8 cellular contexts compared by ENCODE assay signal in genomic region chr5:65721050-65721774, GRCh38. TPM values are rescaled to one million over a fixed set of nuclear protein-coding genes. Genes with fewer than 3 reads are reported as not detected.
DNase-seq lines count a peak whose midpoint lies in the region; ATAC-seq lines count a peak whose summit lies in the region.

No MANE protein-coding gene starts in this region.

- H3K4me1 ChIP-seq in mesendoderm (ENCODE audit: control insufficient read depth, low read depth, low read length) (no peaks in the 10 kb centered on the region), thymus (ENCODE audit: control insufficient read depth, insufficient read depth, low read length) (peaks cover 4% of the 10 kb centered on the region)

- H2AK5ac ChIP-seq in mesendoderm (ENCODE audit: low read length): no peak overlapping the region

- H3K4me2 ChIP-seq in mesendoderm (ENCODE audit: low read length): peak overlapping the region; percentile 6

- H3K18ac ChIP-seq in mesendoderm (ENCODE audit: low read length): no peak overlapping the region

- H3K36me3 Mint-ChIP-seq in activated CD4-positive, alpha-beta T cell treated with anti-CD3 and anti-CD28 coated beads for 36 hours (ENCODE audit: low read depth): peaks cover 7% of the 10 kb centered on the region
- H3K36me3 Mint-ChIP-seq in activated CD8-positive, alpha-beta T cell treated with anti-CD3 and anti-CD28 coated beads, Interleukin-2, amount 10 ng/mL, durations not matched to agents 7 days and 5 days (ENCODE audit: low read depth): peaks cover 3% of the 10 kb centered on the region

- POLR2A ChIA-PET in activated CD4-positive, alpha-beta T cell treated with anti-CD3 and anti-CD28 coated beads for 36 hours (lab: Charles Lee): interaction anchor here (0.9 to 1.1 kb wide), 3 partner anchors 55 to 420 kb away, joined by 3 to 4 read pairs (median 3); partner anchors contain the start of genes CENPK and PPWD1
- POLR2A ChIA-PET in activated CD8-positive, alpha-beta T cell treated with anti-CD3 and anti-CD28 coated beads, Interleukin-2, amount 10 ng/mL, durations not matched to agents 7 days and 5 days (lab: Charles Lee): interaction anchor here (0.9 to 3.1 kb wide), 5 partner anchors 14 to 423 kb away, joined by 3 to 18 read pairs (median 7); partner anchors contain the start of genes CENPK, ERBIN, PPWD1 and SHLD3

- no peaks in the 10 kb centered on the region for H3K9me3 Mint-ChIP-seq in activated CD4-positive, alpha-beta T cell treated with anti-CD3 and anti-CD28 coated beads for 36 hours (ENCODE audit: low read depth)
- no peaks in the 10 kb centered on the region for H3K9me3 Mint-ChIP-seq in activated CD8-positive, alpha-beta T cell treated with anti-CD3 and anti-CD28 coated beads, Interleukin-2, amount 10 ng/mL, durations not matched to agents 7 days and 5 days (ENCODE audit: insufficient read depth)

- intact Hi-C loops in activated CD4-positive, alpha-beta T cell treated with anti-CD3 and anti-CD28 coated beads for 36 hours (cut with DNase I, micrococcal nuclease): no loop called here

- H2BK15ac ChIP-seq in mesendoderm (replicated peaks; ENCODE audit: low read depth): no peak overlapping the region

- H3K9me3 ChIP-seq in thymus (ENCODE audit: control insufficient read depth): no peaks in the 10 kb centered on the region

- no peak overlapping the region for H4K5ac ChIP-seq in mesendoderm (ENCODE audit: low read length)

- H4K8ac ChIP-seq in mesendoderm (ENCODE audit: low read depth, low read length): no peak overlapping the region

- peaks cover 20% of the 10 kb centered on the region for H3K4me1 Mint-ChIP-seq in activated CD4-positive, alpha-beta T cell treated with anti-CD3 and anti-CD28 coated beads for 36 hours
- peaks cover 24% of the 10 kb centered on the region for H3K4me1 Mint-ChIP-seq in activated CD8-positive, alpha-beta T cell treated with anti-CD3 and anti-CD28 coated beads, Interleukin-2, amount 10 ng/mL, durations not matched to agents 7 days and 5 days (ENCODE audit: low read depth)

- peak overlapping the region; percentile 93 for H3K27ac Mint-ChIP-seq in activated CD4-positive, alpha-beta T cell treated with anti-CD3 and anti-CD28 coated beads for 36 hours
- peak overlapping the region; percentile 89 for H3K27ac Mint-ChIP-seq in activated CD8-positive, alpha-beta T cell treated with anti-CD3 and anti-CD28 coated beads, Interleukin-2, amount 10 ng/mL, durations not matched to agents 7 days and 5 days

- H3K4ac ChIP-seq in mesendoderm (ENCODE audit: low read depth, low read length): no peak overlapping the region

- H2BK5ac ChIP-seq in mesendoderm (ENCODE audit: low read length): no peak overlapping the region

- WGBS in mesendoderm (ENCODE audit: extremely low coverage, insufficient coverage, low lambda C conversion rate): no CpG with 5 or more reads among the region's 19 CpGs
- WGBS in thymus: 5% methylated on average over 19 of the region's 19 CpGs

- CTCF ChIA-PET in activated CD4-positive, alpha-beta T cell treated with anti-CD3 and anti-CD28 coated beads for 36 hours (lab: Charles Lee): interaction anchor here (0.6 to 2.1 kb wide), 5 partner anchors 10 to 511 kb away, joined by 3 to 8 read pairs (median 3); partner anchors contain the start of gene TRIM23
- CTCF ChIA-PET in activated CD8-positive, alpha-beta T cell treated with anti-CD3 and anti-CD28 coated beads, Interleukin-2, amount 10 ng/mL, durations not matched to agents 7 days and 5 days (lab: Charles Lee): interaction anchor here (1.0 to 2.0 kb wide), 3 partner anchors 22 to 56 kb away, joined by 3 to 6 read pairs (median 3); no protein-coding TSS in a partner anchor

- H3K79me1 ChIP-seq in mesendoderm (ENCODE audit: low read length): peaks cover 3% of the 10 kb centered on the region

- H3K4me3 ChIP-seq in mesendoderm (ENCODE audit: low read length) (peak overlapping the region; percentile 75), thymus (ENCODE audit: low read length) (peak overlapping the region; percentile 92)

- H3K23ac ChIP-seq in mesendoderm (ENCODE audit: low read length): no peak overlapping the region

- H3K27ac ChIP-seq in epithelial cell of prostate (peak overlapping the region; percentile 60), mesendoderm (ENCODE audit: low read depth, low read length) (peak overlapping the region; percentile 61), thymus (ENCODE audit: low read depth) (peak overlapping the region; percentile 89)

- no peak overlapping the region for H2BK120ac ChIP-seq in mesendoderm (ENCODE audit: low read depth, low read length)

- peak overlapping the region; percentile 94 for H3K56ac ChIP-seq in mesendoderm (ENCODE audit: low read length)

- peaks cover 22% of the 10 kb centered on the region for H3K79me2 ChIP-seq in mesendoderm (ENCODE audit: control insufficient read depth, insufficient read depth, low read length)

- H3K27me3 ChIP-seq in mesendoderm (ENCODE audit: insufficient read depth, low read length, poor library complexity): no peaks in the 10 kb centered on the region
- H3K27me3 ChIP-seq in thymus (ENCODE audit: control insufficient read depth, insufficient read depth): no peaks in the 10 kb centered on the region

- peak; percentile 59 for ATAC-seq in activated CD4-positive, alpha-beta T cell treated with anti-CD3 and anti-CD28 coated beads for 36 hours
- ATAC-seq in HG02763 (IDR thresholded peaks at IDR 0.05; ENCODE audit: unreplicated experiment): peak; percentile 3
- ATAC-seq in activated CD8-positive, alpha-beta T cell treated with anti-CD3 and anti-CD28 coated beads, Interleukin-2, amount 10 ng/mL, durations not matched to agents 7 days and 5 days: peak; percentile 9

- DNase-seq in activated CD4-positive, alpha-beta T cell treated with anti-CD3 and anti-CD28 coated beads for 36 hours: peak; percentile 46
- DNase-seq in activated CD4-positive, alpha-beta T cell treated with anti-CD3 and anti-CD28 coated beads, Interleukin-2, amount 50 U/mL, for 1 hour: no peak
- DNase-seq in NCI-H2171 (lab: John Stamatoyannopoulos, UW) (peak; percentile 49), epithelial cell of prostate (ENCODE audit: low read depth, low spot score) (no peak), mesendoderm (peak; percentile 64)
- peak; percentile 32 for DNase-seq in activated CD8-positive, alpha-beta T cell treated with anti-CD3 and anti-CD28 coated beads, Interleukin-2, amount 10 ng/mL, durations not matched to agents 7 days and 5 days

- H3K36me3 ChIP-seq in mesendoderm (ENCODE audit: control insufficient read depth, insufficient read depth, low read length): no peaks in the 10 kb centered on the region
- no peaks in the 10 kb centered on the region for H3K36me3 ChIP-seq in thymus (ENCODE audit: control insufficient read depth, insufficient read depth)

- H3K27me3 Mint-ChIP-seq in activated CD4-positive, alpha-beta T cell treated with anti-CD3 and anti-CD28 coated beads for 36 hours: no peaks in the 10 kb centered on the region
- no peaks in the 10 kb centered on the region for H3K27me3 Mint-ChIP-seq in activated CD8-positive, alpha-beta T cell treated with anti-CD3 and anti-CD28 coated beads, Interleukin-2, amount 10 ng/mL, durations not matched to agents 7 days and 5 days (ENCODE audit: low read depth)

- H3K9ac ChIP-seq in mesendoderm (ENCODE audit: low read length): peak overlapping the region; percentile 92

- peak overlapping the region; percentile 94 for H3K4me3 Mint-ChIP-seq in activated CD4-positive, alpha-beta T cell treated with anti-CD3 and anti-CD28 coated beads for 36 hours
- H3K4me3 Mint-ChIP-seq in activated CD8-positive, alpha-beta T cell treated with anti-CD3 and anti-CD28 coated beads, Interleukin-2, amount 10 ng/mL, durations not matched to agents 7 days and 5 days: peak overlapping the region; percentile 86

RNA-seq across cellular contexts. Expression of gene SGTB, which starts 0.7 kb away (rescaled TPM):
- total RNA-seq in activated CD4-positive, alpha-beta T cell treated with anti-CD3 and anti-CD28 coated beads for 36 hours: 10 to 100 TPM; 18.0 TPM
- total RNA-seq in activated CD8-positive, alpha-beta T cell treated with anti-CD3 and anti-CD28 coated beads, Interleukin-2, amount 10 ng/mL, durations not matched to agents 7 days and 5 days: 10 to 100 TPM; 17.5 to 18.4 TPM
- 7.0 TPM for polyA plus RNA-seq in mesendoderm (2013, experiment 1 of 2)
- polyA plus RNA-seq in mesendoderm (2013, experiment 2 of 2): 7.5 TPM
- polyA plus RNA-seq in thymus: 6.7 TPM

RNA-seq across cellular contexts. Expression of gene NLN, which starts 0.8 kb away (rescaled TPM):
- total RNA-seq in activated CD4-positive, alpha-beta T cell treated with anti-CD3 and anti-CD28 coated beads for 36 hours: 10 to 100 TPM; 30.9 to 33.8 TPM
- total RNA-seq in activated CD8-positive, alpha-beta T cell treated with anti-CD3 and anti-CD28 coated beads, Interleukin-2, amount 10 ng/mL, durations not matched to agents 7 days and 5 days: 10 to 100 TPM; 13.9 to 14.3 TPM
- 92.6 TPM for polyA plus RNA-seq in mesendoderm (2013, experiment 1 of 2)
- polyA plus RNA-seq in mesendoderm (2013, experiment 2 of 2): 94.6 TPM
- 2.5 TPM for polyA plus RNA-seq in thymus

Comparison
In these comparisons a context has a peak if more than half of its experiments do, and no peak if none do; other contexts are left out.
1. DNase-seq: peak in activated CD4-positive, alpha-beta T cell treated with anti-CD3 and anti-CD28 coated beads for 36 hours (single experiment), NCI-H2171 (single experiment), activated CD8-positive, alpha-beta T cell treated with anti-CD3 and anti-CD28 coated beads, Interleukin-2, amount 10 ng/mL, durations not matched to agents 7 days and 5 days (single experiment) and mesendoderm (single experiment); none in activated CD4-positive, alpha-beta T cell treated with anti-CD3 and anti-CD28 coated beads, Interleukin-2, amount 50 U/mL, for 1 hour (single experiment) and epithelial cell of prostate (single experiment).
2. ATAC-seq: peak in every context shown above with its lines; median percentile 59 in activated CD4-positive, alpha-beta T cell treated with anti-CD3 and anti-CD28 coated beads for 36 hours; 9 in activated CD8-positive, alpha-beta T cell treated with anti-CD3 and anti-CD28 coated beads, Interleukin-2, amount 10 ng/mL, durations not matched to agents 7 days and 5 days; 3 in HG02763.
3. Peak in every context shown above with its lines, with median percentiles within 50 percentile points of each other: H3K27ac ChIP-seq.